ENCODE assay signal across 13 cellular contexts in genomic region chr5:139982157-139982974, GRCh38.
DNase-seq lines count a peak whose midpoint lies in the region; ATAC-seq and TF ChIP-seq lines count a peak whose summit lies in the region.
"Had no signal": no experiment of that assay in that cellular context is flagged by ENCODE, and none has a peak within 500 bp of the region (broad histone marks: within the 10 kb centered on the region; RNA-seq: fewer than 3 reads in every experiment).

No MANE protein-coding gene starts in this region.

- TF ChIP-seq POLR2A in HCT116 (IDR thresholded peaks at IDR 0.05; ENCODE audit: borderline replicate concordance, extremely low read depth, insufficient read depth, insufficient read length), result no peak

- no peaks in the 10 kb centered on the region for H3K36me3 Mint-ChIP-seq in CD8-positive, alpha-beta T cell
- no peaks in the 10 kb centered on the region for H3K36me3 Mint-ChIP-seq in activated naive CD8-positive, alpha-beta T cell treated with anti-CD3 and anti-CD28 coated beads for 36 hours

- TF ChIP-seq CTCF in HCT116 (IDR thresholded peaks at IDR 0.05 in 2 of 3, conservative IDR thresholded peaks at IDR 0.05 in 1 of 3; ENCODE audit: borderline replicate concordance in 1 of 3, insufficient read depth in 1 of 3, low read depth in 2 of 3, low read length in 2 of 3), result no peak
- TF ChIP-seq CTCF in SK-N-SH (IDR thresholded peaks at IDR 0.05), result no peak
- no peak for TF ChIP-seq CTCF in CD8-positive, alpha-beta T cell (IDR thresholded peaks at IDR 0.05)

- CTCF ChIA-PET in HCT116 (lab: Charles Lee), result interaction anchor here (5.8 kb wide), 1 partner anchor 14 kb away, joined by 38 read pairs; no protein-coding TSS in a partner anchor
- CTCF ChIA-PET in SK-N-SH (lab: Yijun Ruan, JAX), result interaction anchor here (1.0 to 6.2 kb wide), 6 partner anchors 12 to 195 kb away, joined by 3 to 71 read pairs (median 4); partner anchors contain the start of gene NRG2
- CTCF ChIA-PET in CD8-positive, alpha-beta T cell (lab: Charles Lee), result interaction anchor here (2.1 kb wide), 1 partner anchor 13 kb away, joined by 9 read pairs; no protein-coding TSS in a partner anchor

- no peaks in the 10 kb centered on the region for H3K4me1 Mint-ChIP-seq in CD8-positive, alpha-beta T cell (ENCODE audit: low read depth)
- no peaks in the 10 kb centered on the region for H3K4me1 Mint-ChIP-seq in activated naive CD8-positive, alpha-beta T cell treated with anti-CD3 and anti-CD28 coated beads for 36 hours

- RAD21 ChIA-PET in HCT116 (lab: Charles Lee; ENCODE audit: low non-redundant PET in 1 of 2, low total read pairs in 2 of 2, uncharacterized antibody in 2 of 2, unreplicated experiment in 2 of 2), result no interaction called here

- H3K27me3 ChIP-seq in HCT116 (ENCODE audit: insufficient read depth, low read length) (no peaks in the 10 kb centered on the region), SK-N-SH (ENCODE audit: insufficient read depth) (no peaks in the 10 kb centered on the region)
- peaks cover 3% of the 10 kb centered on the region for H3K27me3 ChIP-seq in CD8-positive, alpha-beta T cell (ENCODE audit: insufficient read depth, low read length)
- H3K27me3 ChIP-seq: breast epithelium had no signal

- H2AFZ ChIP-seq in HCT116 (ENCODE audit: low read depth, low read length, poor library complexity, severe bottlenecking) (no peak overlapping the region), SK-N-SH (ENCODE audit: low read depth) (peak overlapping the region; percentile 50; the same call in 1 of the 2 replicates)

- H3K9me3 Mint-ChIP-seq in CD8-positive, alpha-beta T cell, result no peaks in the 10 kb centered on the region
- H3K9me3 Mint-ChIP-seq in activated naive CD8-positive, alpha-beta T cell treated with anti-CD3 and anti-CD28 coated beads for 36 hours, result no peaks in the 10 kb centered on the region
- H3K9me3 Mint-ChIP-seq: activated CD8-positive, alpha-beta T cell treated with anti-CD3 and anti-CD28 coated beads for 36 hours had no signal

- H3K4me3 Mint-ChIP-seq in CD8-positive, alpha-beta T cell, result no peak overlapping the region
- no peak overlapping the region for H3K4me3 Mint-ChIP-seq in activated naive CD8-positive, alpha-beta T cell treated with anti-CD3 and anti-CD28 coated beads for 36 hours
- H3K4me3 Mint-ChIP-seq: activated CD8-positive, alpha-beta T cell treated with anti-CD3 and anti-CD28 coated beads for 36 hours had no signal

- 49% methylated on average over 15 of the region's 15 CpGs for WGBS in SK-N-SH (ENCODE audit: low lambda C conversion rate)

- H3K27ac Mint-ChIP-seq in CD8-positive, alpha-beta T cell, result no peak overlapping the region
- H3K27ac Mint-ChIP-seq in activated naive CD8-positive, alpha-beta T cell treated with anti-CD3 and anti-CD28 coated beads for 36 hours, result no peak overlapping the region
- H3K27ac Mint-ChIP-seq: activated CD8-positive, alpha-beta T cell treated with anti-CD3 and anti-CD28 coated beads for 36 hours had no signal

- H3K36me3 ChIP-seq in HCT116 (ENCODE audit: control insufficient read depth in 1 of 2, insufficient read depth in 2 of 2, low read length in 2 of 2), result no peaks in the 10 kb centered on the region
- H3K36me3 ChIP-seq in SK-N-SH (replicated peaks in 1 of 2; ENCODE audit: control insufficient read depth in 1 of 2, insufficient read depth in 2 of 2, low read length in 1 of 2), result no peaks in the 10 kb centered on the region
- H3K36me3 ChIP-seq in CD8-positive, alpha-beta T cell (ENCODE audit: insufficient read depth, low read length), result no peaks in the 10 kb centered on the region
- H3K36me3 ChIP-seq: breast epithelium had no signal

- no peak for TF ChIP-seq RAD21 in HCT116 (IDR thresholded peaks at IDR 0.05; ENCODE audit: low read depth)
- no peak for TF ChIP-seq RAD21 in SK-N-SH (IDR thresholded peaks at IDR 0.05; ENCODE audit: low read length)

- BruUV-seq in HCT116 (replicated peaks; lab: Mats Ljungman, UMichigan), result no TSS peak

- H4K20me1 ChIP-seq in HCT116 (ENCODE audit: insufficient read depth) (no peaks in the 10 kb centered on the region), SK-N-SH (ENCODE audit: insufficient read depth) (no peaks in the 10 kb centered on the region)

- H3K9me3 ChIP-seq in HCT116 (ENCODE audit: control insufficient read depth in 1 of 2, insufficient read depth in 1 of 2, low read depth in 1 of 2, low read length in 2 of 2) (no peaks in the 10 kb centered on the region), SK-N-SH (no peaks in the 10 kb centered on the region)
- H3K9me3 ChIP-seq in CD8-positive, alpha-beta T cell (ENCODE audit: low read length), result no peaks in the 10 kb centered on the region
- H3K9me3 ChIP-seq: breast epithelium had no signal

- H3K4me2 ChIP-seq in HCT116 (ENCODE audit: low read length) (peak overlapping the region; percentile 27; the same call in 1 of the 2 replicates), SK-N-SH (peak overlapping the region; percentile 39; the same call in 1 of the 2 replicates)

- H3K27me3 Mint-ChIP-seq in CD8-positive, alpha-beta T cell (ENCODE audit: low read depth), result peaks cover 42% of the 10 kb centered on the region
- H3K27me3 Mint-ChIP-seq in activated naive CD8-positive, alpha-beta T cell treated with anti-CD3 and anti-CD28 coated beads for 36 hours, result peaks cover 14% of the 10 kb centered on the region

- H3K4me1 ChIP-seq in HCT116 (ENCODE audit: control insufficient read depth in 1 of 2, insufficient read depth in 2 of 2, low read length in 2 of 2) (peaks cover 20 to 43% of the 10 kb centered on the region in 2 experiments), SK-N-SH (ENCODE audit: control insufficient read depth in 1 of 2, insufficient read depth in 2 of 2, low read depth in 1 of 2, low read length in 1 of 2) (peaks cover 22 to 27% of the 10 kb centered on the region in 2 experiments)
- H3K4me1 ChIP-seq in CD8-positive, alpha-beta T cell (ENCODE audit: insufficient read depth, low read length), result no peaks in the 10 kb centered on the region
- H3K4me1 ChIP-seq: breast epithelium had no signal

- H3K27ac ChIP-seq in HCT116 (ENCODE audit: low read depth, low read length), result no peak overlapping the region
- peak overlapping the region; percentile 79 to 94 for H3K27ac ChIP-seq in SK-N-SH (ENCODE audit: low read depth in 2 of 2, low read length in 1 of 2)
- H3K27ac ChIP-seq in CD8-positive, alpha-beta T cell (ENCODE audit: low read depth, low read length), result no peak overlapping the region

- H3K9ac ChIP-seq in HCT116 (ENCODE audit: low read length) (no peak overlapping the region), SK-N-SH (peak overlapping the region; percentile 20; the same call in 1 of the 2 replicates)

- H3K79me2 ChIP-seq in HCT116 (ENCODE audit: insufficient read depth, low read length) (no peaks in the 10 kb centered on the region), SK-N-SH (ENCODE audit: insufficient read depth) (no peaks in the 10 kb centered on the region)

- DNase-seq in HCT116 (ENCODE audit: low read depth, low spot score) (no peak), SK-N-SH (peak; percentile 32), fibroblast of peridontal ligament (ENCODE audit: extremely low read depth) (peak; percentile 8), posterior cingulate gyrus (peak in 7 of 10 donors; percentile 31 to 79 (median 42))
- DNase-seq in CD8-positive, alpha-beta T cell, result no peak
- DNase-seq in stimulated activated CD4-positive, alpha-beta T cell treated with anti-CD3 and anti-CD28 coated beads, Interleukin-12 subunit alpha, Interleukin-12 subunit beta, amount 100 ng/mL, for 4 hours, result no peak
- no peak for DNase-seq in activated naive CD8-positive, alpha-beta T cell treated with anti-CD3 and anti-CD28 coated beads for 36 hours
- DNase-seq: activated CD8-positive, alpha-beta T cell treated with anti-CD3 and anti-CD28 coated beads for 36 hours; DMS153; Karpas-422 had no signal

- H3F3A ChIP-seq in SK-N-SH (replicated peaks; ENCODE audit: insufficient read depth), result peaks cover 28% of the 10 kb centered on the region

- POLR2A ChIA-PET in HCT116 (lab: Charles Lee), result no interaction called here
- POLR2A ChIA-PET in SK-N-SH (lab: Yijun Ruan, JAX), result no interaction called here
- POLR2A ChIA-PET in CD8-positive, alpha-beta T cell (lab: Charles Lee), result no interaction called here

- H3K9me2 ChIP-seq in HCT116 (ENCODE audit: insufficient read depth) (no peaks in the 10 kb centered on the region), SK-N-SH (no peaks in the 10 kb centered on the region)

- H3K4me3 ChIP-seq in HCT116 (replicated peaks in 1 of 2; ENCODE audit: low read depth in 1 of 2, low read length in 2 of 2) (no peak overlapping the region), SK-N-SH (ENCODE audit: low read depth in 2 of 2, low read length in 1 of 2) (no peak overlapping the region)
- no peak overlapping the region for H3K4me3 ChIP-seq in CD8-positive, alpha-beta T cell (ENCODE audit: low read depth, low read length)
- H3K4me3 ChIP-seq: breast epithelium had no signal

- peak in 1 of 2 experiments; percentile 72; a peak in 1 of 4 replicates for TF ChIP-seq EP300 in SK-N-SH (IDR thresholded peaks at IDR 0.05; ENCODE audit: borderline replicate concordance in 1 of 2, low read depth in 1 of 2, low read length in 1 of 2)

- ATAC-seq in HCT116 (no peak), HG02623 (IDR thresholded peaks at IDR 0.05; ENCODE audit: unreplicated experiment) (no peak)
- no peak for ATAC-seq in CD8-positive, alpha-beta T cell
- ATAC-seq: activated CD8-positive, alpha-beta T cell treated with anti-CD3 and anti-CD28 coated beads for 36 hours; Panc1 had no signal

- intact Hi-C loops in HCT116 (cut with micrococcal nuclease) (no loop called here), posterior cingulate gyrus (cut with DNase I) (no loop called here)
- intact Hi-C loops in CD8-positive, alpha-beta T cell (cut with DNase I, micrococcal nuclease), result no loop called here

TF ChIP-seq in HCT116, 20 proteins besides CTCF, POLR2A, EP300 and RAD21 (continues in another document):
- TF ChIP-seq FOSL1 (IDR thresholded peaks at IDR 0.05; ENCODE audit: low read depth), result no peak
- TF ChIP-seq EGR1 (IDR thresholded peaks at IDR 0.05; ENCODE audit: low read depth), result no peak
- no peak for TF ChIP-seq TCF7L2 (IDR thresholded peaks at IDR 0.05; ENCODE audit: borderline replicate concordance, extremely low read depth, insufficient read depth, insufficient read length)
- TF ChIP-seq POLR2AphosphoS5 (IDR thresholded peaks at IDR 0.05; ENCODE audit: low read depth, low read length), result no peak

TF ChIP-seq in SK-N-SH, 30 proteins besides CTCF, POLR2A, EP300 and RAD21 (continues in another document):
- TF ChIP-seq TAF1 (IDR thresholded peaks at IDR 0.05; ENCODE audit: borderline replicate concordance, low read depth, low read length) (no peak), GABPA (IDR thresholded peaks at IDR 0.05; ENCODE audit: low read depth) (peak; percentile 27; the same call in 1 of the 2 replicates), POLR2AphosphoS5 (IDR thresholded peaks at IDR 0.05; ENCODE audit: low read depth, low read length) (peak; percentile 81; the same call in 1 of the 2 replicates), YY1 (IDR thresholded peaks at IDR 0.05; ENCODE audit: low read depth) (peak; percentile 61; the same call in 1 of the 2 replicates), FOXM1 (IDR thresholded peaks at IDR 0.05; ENCODE audit: low read depth) (peak; percentile 42; the same call in 1 of the 2 replicates)

Comparison
In these comparisons a context has a peak if more than half of its experiments do, and no peak if none do; other contexts are left out.
1. DNase-seq: peak in SK-N-SH (single experiment), fibroblast of peridontal ligament (single experiment) and posterior cingulate gyrus (7 of 10); none in HCT116 (single experiment), CD8-positive, alpha-beta T cell (0 of 7), stimulated activated CD4-positive, alpha-beta T cell treated with anti-CD3 and anti-CD28 coated beads, Interleukin-12 subunit alpha, Interleukin-12 subunit beta, amount 100 ng/mL, for 4 hours (single experiment) and activated naive CD8-positive, alpha-beta T cell treated with anti-CD3 and anti-CD28 coated beads for 36 hours (single experiment).
2. H3K27ac ChIP-seq: peak in SK-N-SH (2 of 2); none in HCT116 (single experiment) and CD8-positive, alpha-beta T cell (single experiment).
3. Of the 11 proteins assayed by ChIP-seq in both SK-N-SH and HCT116: peak only in SK-N-SH: ELF1, JUND, MAX, POLR2AphosphoS5, REST, SIN3A and 1 more; only in HCT116: none; in both: none; in neither: 4.